Comparison of ENCODE assay signal across 8 cellular contexts in the genomic region with DNA sequence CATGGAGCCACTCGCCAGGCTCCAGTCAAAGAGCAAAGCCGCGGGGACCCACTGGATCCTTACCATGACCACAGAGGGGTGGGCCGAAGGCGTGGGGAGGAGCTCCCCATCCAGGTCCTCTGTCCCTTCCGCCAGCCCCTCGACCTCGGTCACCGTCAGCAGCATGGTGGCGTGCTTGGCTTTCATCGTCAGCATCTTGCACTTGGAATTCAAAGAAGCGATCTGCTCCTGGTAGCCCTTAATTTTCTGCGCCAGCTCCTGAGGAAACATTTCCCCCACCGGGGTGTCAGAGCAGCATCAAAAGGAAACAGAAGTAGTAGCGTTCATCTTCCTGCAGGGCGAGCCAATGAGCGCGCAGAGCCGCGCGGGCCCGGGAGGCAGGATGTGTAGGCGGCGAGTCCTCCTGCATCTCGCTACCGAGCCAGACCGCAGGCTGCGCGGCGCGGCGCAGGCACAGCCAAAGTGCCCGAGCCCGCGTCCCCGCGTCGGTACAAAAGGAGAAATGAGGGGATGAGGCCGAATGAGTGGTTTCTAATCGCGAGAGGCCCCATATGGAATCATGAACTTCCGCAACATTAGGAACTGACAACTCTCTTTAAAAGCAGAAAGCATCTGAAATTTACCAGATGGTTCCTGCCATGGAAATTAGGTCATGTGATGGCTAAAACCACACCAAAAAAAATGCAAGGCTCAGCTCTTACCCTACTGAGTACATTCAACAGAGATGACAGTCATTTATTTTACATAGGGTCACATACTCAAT.
DNase-seq lines count a peak whose midpoint lies in the region; ATAC-seq, FAIRE-seq and TF ChIP-seq lines count a peak whose summit lies in the region.

No MANE protein-coding gene starts in this region.

- intact Hi-C loops in Calu3 (cut with micrococcal nuclease; ENCODE audit: unreplicated experiment): loop anchor here (5.0 kb wide), 1 partner anchor 55 kb away; no protein-coding TSS in a partner anchor

- peak overlapping the region; percentile 88 for H3K4me3 Mint-ChIP-seq in Calu3 (ENCODE audit: low read depth, unreplicated experiment)
- peak overlapping the region; percentile 98 to 100 (median 100) for H3K4me3 Mint-ChIP-seq in naive thymus-derived CD8-positive, alpha-beta T cell
- H3K4me3 Mint-ChIP-seq in stimulated activated naive B cell treated with anti-CD40 and anti-IgM and Interleukin-4, amounts not matched to agents 10 μg/mL and 1 μg/mL and 100 μg/mL, for 72 hours: peak overlapping the region; percentile 99

- peaks cover 11% of the 10 kb centered on the region for H3K36me3 Mint-ChIP-seq in Calu3 (ENCODE audit: insufficient read depth, unreplicated experiment)
- peaks cover 0 to 3% (median 0%) of the 10 kb centered on the region in 3 donors for H3K36me3 Mint-ChIP-seq in naive thymus-derived CD8-positive, alpha-beta T cell
- no peaks in the 10 kb centered on the region for H3K36me3 Mint-ChIP-seq in stimulated activated naive B cell treated with anti-CD40 and anti-IgM and Interleukin-4, amounts not matched to agents 10 μg/mL and 1 μg/mL and 100 μg/mL, for 72 hours

- H3K9me3 Mint-ChIP-seq in Calu3 (ENCODE audit: low read depth, unreplicated experiment): no peaks in the 10 kb centered on the region
- no peaks in the 10 kb centered on the region for H3K9me3 Mint-ChIP-seq in naive thymus-derived CD8-positive, alpha-beta T cell
- H3K9me3 Mint-ChIP-seq in stimulated activated naive B cell treated with anti-CD40 and anti-IgM and Interleukin-4, amounts not matched to agents 10 μg/mL and 1 μg/mL and 100 μg/mL, for 72 hours: no peaks in the 10 kb centered on the region

- peak; percentile 42 for TF ChIP-seq CTCF in Calu3 (IDR thresholded peaks at IDR 0.05; ENCODE audit: unreplicated experiment)

- H3K4me1 Mint-ChIP-seq in Calu3 (ENCODE audit: low read depth, unreplicated experiment): peaks cover 6% of the 10 kb centered on the region
- H3K4me1 Mint-ChIP-seq in naive thymus-derived CD8-positive, alpha-beta T cell: peaks cover 18 to 43% (median 40%) of the 10 kb centered on the region in 4 donors
- peaks cover 14 to 18% of the 10 kb centered on the region in 2 donors for H3K4me1 Mint-ChIP-seq in stimulated activated naive B cell treated with anti-CD40 and anti-IgM and Interleukin-4, amounts not matched to agents 10 μg/mL and 1 μg/mL and 100 μg/mL, for 72 hours

- H3K27me3 Mint-ChIP-seq in Calu3 (ENCODE audit: unreplicated experiment): no peaks in the 10 kb centered on the region
- no peaks in the 10 kb centered on the region for H3K27me3 Mint-ChIP-seq in naive thymus-derived CD8-positive, alpha-beta T cell
- no peaks in the 10 kb centered on the region for H3K27me3 Mint-ChIP-seq in stimulated activated naive B cell treated with anti-CD40 and anti-IgM and Interleukin-4, amounts not matched to agents 10 μg/mL and 1 μg/mL and 100 μg/mL, for 72 hours

- ATAC-seq in GM21390 (IDR thresholded peaks at IDR 0.05; ENCODE audit: unreplicated experiment): peak; percentile 88
- peak; percentile 96 for ATAC-seq in naive thymus-derived CD8-positive, alpha-beta T cell
- peak; percentile 95 to 96 for ATAC-seq in stimulated activated naive B cell treated with anti-CD40 and anti-IgM and Interleukin-4, amounts not matched to agents 10 μg/mL and 1 μg/mL and 100 μg/mL, for 72 hours (replicated peaks)

- peak; percentile 75 for DNase-seq in Calu3
- DNase-seq in HUDEP-2 (lab: John Stamatoyannopoulos, UW; ENCODE audit: unreplicated experiment in 76 of 76): peak in 73 of 76 experiments; percentile 32 to 87 (median 77)
- DNase-seq in RCC 7860 (ENCODE audit: low spot score): peak; percentile 68
- DNase-seq in activated T-helper 1 cell treated with anti-CD3 and anti-CD28 coated beads, Interleukin-2, amount 50 U/mL, for 16 hours (ENCODE audit: low read depth in 1 of 2, low spot score in 1 of 2): peak; percentile 73 to 81
- DNase-seq in fibroblast of peridontal ligament (ENCODE audit: extremely low read depth): peak; percentile 82
- peak; percentile 78 to 92 (median 86) for DNase-seq in naive thymus-derived CD8-positive, alpha-beta T cell
- peak; percentile 88 for DNase-seq in stimulated activated naive B cell treated with anti-CD40 and anti-IgM and Interleukin-4, amounts not matched to agents 10 μg/mL and 1 μg/mL and 100 μg/mL, for 72 hours

- FAIRE-seq in RCC 7860 (lab: Jason Lieb, UNC): no peak

- BruUV-seq in Calu3 (replicated peaks; lab: Mats Ljungman, UMichigan): no TSS peak

- peak overlapping the region; percentile 58 for H3K27ac Mint-ChIP-seq in Calu3 (ENCODE audit: unreplicated experiment)
- H3K27ac Mint-ChIP-seq in naive thymus-derived CD8-positive, alpha-beta T cell: peak overlapping the region; percentile 97 to 100 (median 98)
- H3K27ac Mint-ChIP-seq in stimulated activated naive B cell treated with anti-CD40 and anti-IgM and Interleukin-4, amounts not matched to agents 10 μg/mL and 1 μg/mL and 100 μg/mL, for 72 hours: peak overlapping the region; percentile 99

- POLR2A ChIA-PET in naive thymus-derived CD8-positive, alpha-beta T cell (lab: Charles Lee): interaction anchor here (0.6 to 3.0 kb wide), 6 partner anchors 9 to 911 kb away, joined by 3 to 21 read pairs (median 12); a partner anchor contains a TSS

- CTCF ChIA-PET in Calu3 (lab: Charles Lee): interaction anchor here (0.7 to 1.5 kb wide), 4 partner anchors 29 to 341 kb away, joined by 3 to 6 read pairs (median 4); no protein-coding TSS in a partner anchor

Comparison
In these comparisons a context has a peak if more than half of its experiments do, and no peak if none do; other contexts are left out.
1. Peak in every context shown above with its lines: DNase-seq and ATAC-seq.